Comparison of ENCODE assay signal across 8 cellular contexts in the genomic region with DNA sequence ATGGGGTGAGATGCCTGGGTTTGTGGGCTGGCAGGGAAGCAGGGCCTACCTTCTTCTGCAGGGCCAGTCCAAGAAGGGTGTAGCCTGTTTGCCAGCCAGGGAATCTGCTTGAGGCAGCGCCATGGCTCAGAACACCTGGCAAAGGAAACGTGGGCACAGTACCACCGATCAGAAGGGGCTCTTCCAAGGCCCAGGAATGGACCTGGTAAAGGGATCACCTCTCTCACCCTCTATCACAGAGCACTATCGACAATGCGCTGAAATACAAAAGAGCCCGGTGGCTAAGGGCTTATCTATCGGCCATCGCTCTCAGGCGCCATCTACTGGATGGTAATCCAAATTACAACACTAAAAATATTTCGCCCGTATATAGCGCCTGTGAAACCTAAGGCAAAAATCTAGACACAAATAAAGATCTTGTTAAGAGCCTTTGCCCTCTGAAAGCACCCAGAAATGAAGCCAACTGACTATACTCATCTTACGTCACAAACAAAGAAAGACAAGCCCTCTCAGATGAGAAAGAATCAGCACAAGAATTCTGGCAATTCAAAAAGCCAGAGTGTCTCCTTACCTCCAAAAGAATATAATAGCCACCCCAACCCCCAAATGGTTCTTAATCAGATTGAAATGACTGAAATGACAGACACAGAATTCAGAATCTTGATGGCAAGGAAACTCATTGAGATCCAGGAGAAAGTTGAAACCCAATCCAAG.
A peak's percentile ranks its signal among the peaks of the same experiment; 100 is the strongest.
DNase-seq lines count a peak whose midpoint lies in the region; ATAC-seq, FAIRE-seq and TF ChIP-seq lines count a peak whose summit lies in the region.

No MANE protein-coding gene starts in this region.

- no peak overlapping the region for H3K23ac ChIP-seq in H1 (ENCODE audit: insufficient read length)
- no peak overlapping the region for H3K23ac ChIP-seq in trophoblast cell (ENCODE audit: low read length)

- POLR2A ChIA-PET in H1 (lab: Charles Lee; ENCODE audit: partially characterized antibody): no interaction called here

- H3K79me1 ChIP-seq in H1 (ENCODE audit: low read depth, low read length) (no peaks in the 10 kb centered on the region), trophoblast cell (ENCODE audit: low read length) (no peaks in the 10 kb centered on the region)

- H3K27ac ChIP-seq in H1 (ENCODE audit: low read depth, low read length) (no peak overlapping the region), trophoblast cell (ENCODE audit: low read depth, low read length) (no peak overlapping the region)

- TF ChIP-seq EP300 in H1 (IDR thresholded peaks at IDR 0.05; ENCODE audit: borderline replicate concordance in 1 of 2, low read depth in 2 of 2, low read length in 2 of 2): no peak

- H2AFZ ChIP-seq in H1 (ENCODE audit: low read length) (peak overlapping the region; percentile 96), trophoblast cell (ENCODE audit: insufficient read depth, low read length, poor library complexity) (no peak overlapping the region)

- H3K4me1 ChIP-seq in H1 (replicated peaks in 1 of 4; ENCODE audit: control insufficient read depth in 3 of 4, insufficient read depth in 4 of 4, low read length in 3 of 4) (peaks cover 0 to 3% (median under 1%) of the 10 kb centered on the region in 4 experiments; a peak in 3 of 7 replicates), trophoblast cell (ENCODE audit: control insufficient read depth in 1 of 2, insufficient read depth in 2 of 2, low read length in 2 of 2) (no peaks in the 10 kb centered on the region)

- FAIRE-seq in H1 (lab: Jason Lieb, UNC): peak; percentile 82

- no peak for TF ChIP-seq POLR2A in H1 (IDR thresholded peaks at IDR 0.05; ENCODE audit: control extremely low read depth in 1 of 2, low read depth in 2 of 2, low read length in 2 of 2)

- no peak overlapping the region for H4K12ac ChIP-seq in trophoblast cell (ENCODE audit: low read depth, low read length)

- H3K79me2 ChIP-seq in H1 (ENCODE audit: control insufficient read depth in 1 of 2, insufficient read depth in 2 of 2, low read length in 2 of 2): no peaks in the 10 kb centered on the region
- H3K79me2 ChIP-seq in trophoblast cell (ENCODE audit: control insufficient read depth, insufficient read depth, low read length, poor library complexity): no peaks in the 10 kb centered on the region

- peak; percentile 5 to 31 for DNase-seq in activated CD4-positive, alpha-beta T cell treated with anti-CD3 and anti-CD28 coated beads for 4 hours
- DNase-seq in activated CD4-positive, alpha-beta T cell treated with anti-CD3 and anti-CD28 coated beads for 1 hour: no peak
- DNase-seq in SW480 (ENCODE audit: low spot score): peak; percentile 14
- DNase-seq in H1 (ENCODE audit: low read depth in 1 of 2, low spot score in 2 of 2): peak in 1 of 2 experiments; percentile 59
- DNase-seq in trophoblast cell: peak; percentile 28 to 83
- DNase-seq in DMS79 (lab: John Stamatoyannopoulos, UW): no peak

- H2BK5ac ChIP-seq in H1 (ENCODE audit: low read depth, low read length): no peak overlapping the region; the same call in 1 of the 2 replicates
- H2BK5ac ChIP-seq in trophoblast cell (ENCODE audit: low read depth, low read length, poor library complexity): no peak overlapping the region

- no peaks in the 10 kb centered on the region for H4K20me1 ChIP-seq in H1 (replicated peaks in 1 of 2; ENCODE audit: control insufficient read depth in 1 of 2, insufficient read depth in 2 of 2, low read length in 2 of 2)

- TF ChIP-seq RAD21 in H1 (IDR thresholded peaks at IDR 0.05 in 1 of 2, conservative IDR thresholded peaks at IDR 0.05 in 1 of 2; ENCODE audit: low read depth in 2 of 2, low read length in 2 of 2): peak; percentile 82 to 90

- 0 out of 2 replicates have a peak overlapping the region, but pooled peaks have one; percentile 9 for H2BK20ac ChIP-seq in H1 (ENCODE audit: low read length)

- CTCF ChIA-PET in H1 (lab: Charles Lee; ENCODE audit: partially characterized antibody): interaction anchor here (0.8 to 2.3 kb wide), 11 partner anchors 9 to 241 kb away, joined by 3 to 9 read pairs (median 4); no protein-coding TSS in a partner anchor

- H3K9me3 ChIP-seq in H1 (ENCODE audit: insufficient read depth in 2 of 2, low read depth in 1 of 2, low read length in 1 of 2) (peaks cover 14% of the 10 kb centered on the region in 2 experiments), trophoblast cell (ENCODE audit: insufficient read depth, low read depth, low read length) (peaks cover 5% of the 10 kb centered on the region)

- H3K14ac ChIP-seq in H1 (ENCODE audit: insufficient read length): no peak overlapping the region
- H3K14ac ChIP-seq in trophoblast cell (ENCODE audit: low read length): no peak overlapping the region

- 23% methylated on average over 13 of the region's 13 CpGs; no CpG with 5 or more reads in 1 of the 2 experiments for WGBS in H1 (ENCODE audit: extremely low coverage in 1 of 2, insufficient coverage in 1 of 2, insufficient read length in 1 of 2, insufficient replicate concordance in 2 of 2, low coverage in 1 of 2, low lambda C conversion rate in 2 of 2, missing lambda C conversion rate in 1 of 2), 2 experiments
- WGBS in trophoblast cell (ENCODE audit: extremely low coverage, insufficient coverage, insufficient read length): no CpG with 5 or more reads among the region's 13 CpGs

- H3K27me3 ChIP-seq in H1 (replicated peaks in 1 of 4; ENCODE audit: control insufficient read depth in 3 of 4, extremely low read depth in 1 of 4, insufficient read depth in 3 of 4, low read length in 3 of 4) (no peaks in the 10 kb centered on the region), trophoblast cell (ENCODE audit: insufficient read depth, low read length) (no peaks in the 10 kb centered on the region)

- H2BK15ac ChIP-seq in H1 (ENCODE audit: low read length): no peak overlapping the region

- H2AK5ac ChIP-seq in H1 (ENCODE audit: low read depth, low read length) (no peak overlapping the region), trophoblast cell (ENCODE audit: low read length) (no peak overlapping the region)

- H4K8ac ChIP-seq in H1 (ENCODE audit: extremely low read depth, insufficient read depth, low read length) (no peak overlapping the region), trophoblast cell (ENCODE audit: low read depth, low read length) (no peak overlapping the region)

- H3K56ac ChIP-seq in H1 (replicated peaks; ENCODE audit: insufficient read length, low read depth, low read length): no peak overlapping the region

- no peak overlapping the region for H3K4me2 ChIP-seq in H1 (ENCODE audit: insufficient read depth in 1 of 2, low read depth in 2 of 2, low read length in 2 of 2)
- H3K4me2 ChIP-seq in trophoblast cell (ENCODE audit: low read length): no peak overlapping the region

- H4K91ac ChIP-seq in H1 (replicated peaks; ENCODE audit: insufficient read length, low read length) (peak overlapping the region; percentile 88), trophoblast cell (ENCODE audit: low read depth, low read length) (no peak overlapping the region)

- H3K36me3 ChIP-seq in H1 (ENCODE audit: control insufficient read depth in 2 of 4, insufficient read depth in 4 of 4, low read length in 3 of 4) (no peaks in the 10 kb centered on the region), trophoblast cell (ENCODE audit: control insufficient read depth in 1 of 2, insufficient read depth in 2 of 2, low read length in 2 of 2) (no peaks in the 10 kb centered on the region)

- peak overlapping the region; percentile 29 for H2BK120ac ChIP-seq in H1 (replicated peaks; ENCODE audit: low read depth, low read length)
- no peak overlapping the region for H2BK120ac ChIP-seq in trophoblast cell (ENCODE audit: insufficient read depth, low read length, poor library complexity)

- peak overlapping the region; percentile 81 for H3K18ac ChIP-seq in H1 (ENCODE audit: extremely low read depth, low read length)
- H3K18ac ChIP-seq in trophoblast cell (ENCODE audit: low read length): no peak overlapping the region

- H3K4me3 ChIP-seq in H1 (ENCODE audit: extremely low read depth in 1 of 4, insufficient read depth in 2 of 4, low read depth in 3 of 4, low read length in 4 of 4) (peak overlapping the region in 1 of 4 experiments; percentile 7; a peak in 1 of 8 replicates), trophoblast cell (ENCODE audit: low read depth, low read length) (no peak overlapping the region)

- H4K5ac ChIP-seq in H1 (ENCODE audit: insufficient read length, low read depth, low read length): peak overlapping the region; percentile 55

- H3K4ac ChIP-seq in H1 (replicated peaks; ENCODE audit: insufficient read length, low read depth, low read length): no peak overlapping the region
- no peak overlapping the region for H3K4ac ChIP-seq in trophoblast cell (ENCODE audit: low read depth, low read length)

- peak; percentile 55 for ATAC-seq in HG03064 (IDR thresholded peaks at IDR 0.05; ENCODE audit: low read depth, unreplicated experiment)
- no peak for ATAC-seq in HG03097 (IDR thresholded peaks at IDR 0.05; ENCODE audit: low FRiP score, unreplicated experiment)

- H3K23me2 ChIP-seq in H1 (ENCODE audit: low read depth, low read length): no peaks in the 10 kb centered on the region

- TF ChIP-seq CTCF in H1 (IDR thresholded peaks at IDR 0.05; ENCODE audit: control extremely low read depth in 1 of 3, insufficient read depth in 1 of 3, low read depth in 1 of 3, low read length in 3 of 3): peak; percentile 30 to 77 (median 75)

- H3K9ac ChIP-seq in H1 (replicated peaks in 1 of 4; ENCODE audit: extremely low read depth in 1 of 4, low read depth in 3 of 4, low read length in 3 of 4) (no peak overlapping the region), trophoblast cell (ENCODE audit: low read length) (no peak overlapping the region)

- H2BK12ac ChIP-seq in H1 (ENCODE audit: low read depth, low read length) (peak overlapping the region; percentile 45; the same call in 1 of the 2 replicates), trophoblast cell (ENCODE audit: low read length) (no peak overlapping the region)

TF ChIP-seq in H1, 55 proteins besides CTCF, POLR2A, EP300 and RAD21:
- TF ChIP-seq CEBPB (IDR thresholded peaks at IDR 0.05; ENCODE audit: low read depth, low read length) (0 out of 2 replicates have a peak, but pooled peaks have one; percentile 6), CBX5 (IDR thresholded peaks at IDR 0.05; ENCODE audit: low read depth, low read length) (no peak), YY1 (IDR thresholded peaks at IDR 0.05; ENCODE audit: low read depth, low read length) (peak; percentile 62; the same call in 1 of the 2 replicates)

Comparison
In these comparisons a context has a peak if more than half of its experiments do, and no peak if none do; other contexts are left out.
1. DNase-seq: peak in activated CD4-positive, alpha-beta T cell treated with anti-CD3 and anti-CD28 coated beads for 4 hours (2 of 2), SW480 (single experiment) and trophoblast cell (2 of 2); none in activated CD4-positive, alpha-beta T cell treated with anti-CD3 and anti-CD28 coated beads for 1 hour (single experiment) and DMS79 (single experiment).